ENCODE assay signal across 8 cellular contexts in genomic region chr2:19955544-19956422, GRCh38. TPM values are rescaled to one million over a fixed set of nuclear protein-coding genes. Genes with fewer than 3 reads are reported as not detected.
DNase-seq lines count a peak whose midpoint lies in the region; ATAC-seq and TF ChIP-seq lines count a peak whose summit lies in the region.

No MANE protein-coding gene starts in this region.

- no peak overlapping the region for H3K27ac ChIP-seq in thoracic aorta

- TF ChIP-seq CTCF in Caco-2 (IDR thresholded peaks at IDR 0.05; ENCODE audit: insufficient read depth in 1 of 2, low read depth in 1 of 2, low read length in 1 of 2, severe bottlenecking in 1 of 2, unreplicated experiment in 1 of 2) (peak; percentile 88 to 95), thoracic aorta (IDR thresholded peaks at IDR 0.05) (peak; percentile 60)

- H3K36me3 Mint-ChIP-seq in Caco-2 (ENCODE audit: insufficient read depth, unreplicated experiment) (no peaks in the 10 kb centered on the region), naive B cell (no peaks in the 10 kb centered on the region)

- ATAC-seq in GM19351 (IDR thresholded peaks at IDR 0.05; ENCODE audit: unreplicated experiment) = peak; percentile 99
- peak; percentile 90 for ATAC-seq in HG03460 (IDR thresholded peaks at IDR 0.05; ENCODE audit: unreplicated experiment)
- peak; percentile 74 to 81 for ATAC-seq in naive B cell (ENCODE audit: low read depth in 2 of 2)
- ATAC-seq in thoracic aorta (ENCODE audit: insufficient number of reproducible peaks, low FRiP score, low read depth) = peak; percentile 71

- intact Hi-C loops in Caco-2 (cut with micrococcal nuclease; ENCODE audit: unreplicated experiment) = loop anchor here (1.0 to 2.0 kb wide), 7 partner anchors 33 to 335 kb away; partner anchors contain the start of genes LAPTM4A and SDC1

- no peaks in the 10 kb centered on the region for H3K27me3 Mint-ChIP-seq in Caco-2 (ENCODE audit: insufficient read depth, unreplicated experiment)
- H3K27me3 Mint-ChIP-seq in naive B cell = no peaks in the 10 kb centered on the region

- H3K27ac Mint-ChIP-seq in Caco-2 (ENCODE audit: unreplicated experiment) (no peak overlapping the region), naive B cell (no peak overlapping the region)

- POLR2A ChIA-PET in Caco-2 (lab: Charles Lee) = no interaction called here

- CTCF ChIA-PET in Caco-2 (lab: Charles Lee) = interaction anchor here (0.6 to 1.5 kb wide), 13 partner anchors 23 to 335 kb away, joined by 3 to 20 read pairs (median 4); partner anchors contain the start of genes LAPTM4A, SDC1 and WDR35

- no peak overlapping the region for H3K4me3 Mint-ChIP-seq in Caco-2 (ENCODE audit: unreplicated experiment)
- H3K4me3 Mint-ChIP-seq in naive B cell = no peak overlapping the region

- no peaks in the 10 kb centered on the region for H3K9me3 ChIP-seq in Caco-2
- no peaks in the 10 kb centered on the region for H3K9me3 ChIP-seq in thoracic aorta

- H3K4me1 ChIP-seq in Caco-2 (no peaks in the 10 kb centered on the region), thoracic aorta (ENCODE audit: control insufficient read depth in 1 of 2, low read depth in 2 of 2) (peaks cover 0 to 2% of the 10 kb centered on the region in 2 donors)

- H3K27me3 ChIP-seq in Caco-2 (replicated peaks; ENCODE audit: control insufficient read depth, insufficient read depth, low read length) (no peaks in the 10 kb centered on the region), thoracic aorta (replicated peaks; ENCODE audit: insufficient read depth) (no peaks in the 10 kb centered on the region)

- DNase-seq in Caco-2 = peak; percentile 78 to 82
- peak; percentile 42 for DNase-seq in NCI-H526 treated with DMSO at 0.1 percent for 48 hours (lab: John Stamatoyannopoulos, UW)
- DNase-seq in activated T-cell treated with anti-CD3 and anti-CD28 coated beads for 1 hour (ENCODE audit: low read depth) = peak; percentile 12
- DNase-seq in erythroblast (lab: John Stamatoyannopoulos, UW) = peak; percentile 77 to 84
- peak; percentile 38 for DNase-seq in naive B cell
- DNase-seq in thoracic aorta (ENCODE audit: low spot score) = no peak

- H3K4me1 Mint-ChIP-seq in Caco-2 (ENCODE audit: low read depth, unreplicated experiment) (no peaks in the 10 kb centered on the region), naive B cell (no peaks in the 10 kb centered on the region)

- H3K9me3 Mint-ChIP-seq in Caco-2 (ENCODE audit: unreplicated experiment) (no peaks in the 10 kb centered on the region), naive B cell (no peaks in the 10 kb centered on the region)

- H3K36me3 ChIP-seq in Caco-2 (ENCODE audit: control insufficient read depth, insufficient read depth, low read length) (no peaks in the 10 kb centered on the region), thoracic aorta (no peaks in the 10 kb centered on the region)

- BruUV-seq in Caco-2 (replicated peaks; lab: Mats Ljungman, UMichigan) = no TSS peak

- H3K4me3 ChIP-seq in Caco-2 (ENCODE audit: low read depth, low read length) (no peak overlapping the region), thoracic aorta (no peak overlapping the region)

- no peak for TF ChIP-seq POLR2A in erythroblast (IDR thresholded peaks at IDR 0.05; ENCODE audit: low read length)

RNA-seq across cellular contexts. Expression of gene WDR35, which starts 34.1 kb away (rescaled TPM):
- 7.2 and 8.1 TPM in 2 replicates for total RNA-seq in Caco-2 (2022)
- polyA plus RNA-seq in naive B cell (ENCODE audit: low read depth in 6 of 6) = 1 to 10 TPM in 5 of 6 donors, under 1 TPM in 1; 0.04 to 3.2 (median 2.0) TPM
- 10 to 100 TPM in 1 of 2 donors, 1 to 10 TPM in 1; 5.1 to 14.3 TPM for total RNA-seq in thoracic aorta

RNA-seq across cellular contexts. Expression of gene TTC32, which starts 54.0 kb away (rescaled TPM):
- total RNA-seq in Caco-2 (2022) = 15.5 and 16.8 TPM in 2 replicates
- 10 to 100 TPM; 29.8 to 46.2 (median 35.8) TPM for polyA plus RNA-seq in naive B cell (ENCODE audit: low read depth in 6 of 6)
- 10 to 100 TPM in 1 of 2 donors, 1 to 10 TPM in 1; 9.2 to 11.9 TPM for total RNA-seq in thoracic aorta

RNA-seq across cellular contexts. Expression of gene MATN3, which starts 56.7 kb away (rescaled TPM):
- total RNA-seq in Caco-2 (2022) (16.2 and 18.1 TPM in 2 replicates), thoracic aorta (1 to 10 TPM; 1.3 to 1.8 TPM)
- not detected for polyA plus RNA-seq in naive B cell (ENCODE audit: low read depth in 6 of 6)
